8 cellular contexts compared by ENCODE assay signal in genomic region chr17:7220593-7221280, GRCh38. TPM values are rescaled to one million over a fixed set of nuclear protein-coding genes. Genes with fewer than 3 reads are reported as not detected.
DNase-seq lines count a peak whose midpoint lies in the region; ATAC-seq and TF ChIP-seq lines count a peak whose summit lies in the region.

No MANE protein-coding gene starts in this region.

- intact Hi-C loops in aorta (cut with DNase I), result no loop called here

- no peaks in the 10 kb centered on the region for H3K27me3 Mint-ChIP-seq in nephron progenitor cell (ENCODE audit: low read depth, poor library complexity)

- H3K4me1 ChIP-seq in aorta (ENCODE audit: control insufficient read depth in 1 of 2, insufficient read depth in 2 of 2, low read length in 2 of 2), result no peaks in the 10 kb centered on the region

- peak overlapping the region in 1 of 2 donors; percentile 89 for H3K27ac ChIP-seq in aorta (ENCODE audit: low read depth in 1 of 2, low read length in 2 of 2)

- peak; percentile 9 for ATAC-seq in aorta (ENCODE audit: low FRiP score)

- H3K4me3 ChIP-seq in aorta (ENCODE audit: low read length in 2 of 2), result peak overlapping the region in 1 of 2 donors; percentile 56

- 13 to 16% methylated on average over 11 of the region's 11 CpGs for WGBS in aorta, 2 donors

- peak; percentile 14 for TF ChIP-seq CTCF in nephron progenitor cell (IDR thresholded peaks at IDR 0.05)

- no peaks in the 10 kb centered on the region for H3K9me3 Mint-ChIP-seq in nephron progenitor cell

- no peaks in the 10 kb centered on the region for H3K27me3 ChIP-seq in aorta (ENCODE audit: control insufficient read depth in 1 of 2, insufficient read depth in 2 of 2, low read length in 1 of 2)

- peaks cover 9% of the 10 kb centered on the region for H3K36me3 Mint-ChIP-seq in nephron progenitor cell (ENCODE audit: low read depth)

- DNase-seq in SKM-1 (lab: John Stamatoyannopoulos, UW; ENCODE audit: unreplicated experiment) (peak; percentile 1), SKM-1 treated with dmso at 0.1 percent for 144 hours (lab: John Stamatoyannopoulos, UW; ENCODE audit: unreplicated experiment) (no peak), NCI-H510A (lab: John Stamatoyannopoulos, UW) (peak; percentile 43), activated T-cell treated with anti-CD3 and anti-CD28 coated beads for 24 hours (ENCODE audit: low read depth) (peak; percentile 37), fibroblast of gingiva (ENCODE audit: low read depth) (peak; percentile 61), nephron progenitor cell (no peak), aorta (peak; percentile 75 to 78), NCI-H774 (lab: John Stamatoyannopoulos, UW) (no peak)

- H3K4me1 Mint-ChIP-seq in nephron progenitor cell, result peaks cover 58% of the 10 kb centered on the region

- H3K36me3 ChIP-seq in aorta (ENCODE audit: control insufficient read depth in 1 of 2, insufficient read depth in 2 of 2, low read length in 1 of 2), result peaks cover 0 to 6% of the 10 kb centered on the region in 2 donors

- H3K9me3 ChIP-seq in aorta (ENCODE audit: control insufficient read depth, low read length), result no peaks in the 10 kb centered on the region

- H3K27ac Mint-ChIP-seq in nephron progenitor cell, result peak overlapping the region; percentile 98

- peak overlapping the region; percentile 95 for H3K4me3 Mint-ChIP-seq in nephron progenitor cell

RNA-seq across cellular contexts. Expression of gene ACADVL, which starts 1.0 kb away (rescaled TPM):
- 100 to 1,000 TPM; 387 to 486 TPM for total RNA-seq in aorta
- 1,000 to 10,000 TPM in 1 of 2 donors, 100 to 1,000 TPM in 1; 159 to 1,724 TPM for polyA plus RNA-seq in aorta

RNA-seq across cellular contexts. Expression of gene DLG4, which starts 1.1 kb away (rescaled TPM):
- total RNA-seq in aorta, result 10 to 100 TPM; 23.3 to 54.7 TPM
- polyA plus RNA-seq in aorta, result 10 to 100 TPM in 1 of 2 donors, 1 to 10 TPM in 1; 6.6 to 15.4 TPM

RNA-seq across cellular contexts. Expression of gene DVL2, which starts 13.6 kb away (rescaled TPM):
- total RNA-seq in aorta, result 10 to 100 TPM; 25.2 to 45.6 TPM
- polyA plus RNA-seq in aorta, result 10 to 100 TPM; 10.0 to 25.0 TPM

RNA-seq across cellular contexts. Expression of gene PHF23, which starts 18.5 kb away (rescaled TPM):
- total RNA-seq in aorta, result 10 to 100 TPM; 24.4 to 30.8 TPM
- 10 to 100 TPM; 19.2 to 28.4 TPM for polyA plus RNA-seq in aorta

RNA-seq across cellular contexts. Expression of gene GABARAP, which starts 21.5 kb away (rescaled TPM):
- total RNA-seq in aorta, result 100 to 1,000 TPM; 405 to 430 TPM
- 100 to 1,000 TPM; 801 to 895 TPM for polyA plus RNA-seq in aorta

Comparison
In these comparisons a context has a peak if more than half of its experiments do, and no peak if none do; other contexts are left out.
1. DNase-seq: peak in SKM-1 (single experiment), NCI-H510A (single experiment), activated T-cell treated with anti-CD3 and anti-CD28 coated beads for 24 hours (single experiment), fibroblast of gingiva (single experiment) and aorta (2 of 2); none in SKM-1 treated with dmso at 0.1 percent for 144 hours (single experiment), nephron progenitor cell (single experiment) and NCI-H774 (single experiment).